ENCODE assay signal across 8 cellular contexts in the genomic region with DNA sequence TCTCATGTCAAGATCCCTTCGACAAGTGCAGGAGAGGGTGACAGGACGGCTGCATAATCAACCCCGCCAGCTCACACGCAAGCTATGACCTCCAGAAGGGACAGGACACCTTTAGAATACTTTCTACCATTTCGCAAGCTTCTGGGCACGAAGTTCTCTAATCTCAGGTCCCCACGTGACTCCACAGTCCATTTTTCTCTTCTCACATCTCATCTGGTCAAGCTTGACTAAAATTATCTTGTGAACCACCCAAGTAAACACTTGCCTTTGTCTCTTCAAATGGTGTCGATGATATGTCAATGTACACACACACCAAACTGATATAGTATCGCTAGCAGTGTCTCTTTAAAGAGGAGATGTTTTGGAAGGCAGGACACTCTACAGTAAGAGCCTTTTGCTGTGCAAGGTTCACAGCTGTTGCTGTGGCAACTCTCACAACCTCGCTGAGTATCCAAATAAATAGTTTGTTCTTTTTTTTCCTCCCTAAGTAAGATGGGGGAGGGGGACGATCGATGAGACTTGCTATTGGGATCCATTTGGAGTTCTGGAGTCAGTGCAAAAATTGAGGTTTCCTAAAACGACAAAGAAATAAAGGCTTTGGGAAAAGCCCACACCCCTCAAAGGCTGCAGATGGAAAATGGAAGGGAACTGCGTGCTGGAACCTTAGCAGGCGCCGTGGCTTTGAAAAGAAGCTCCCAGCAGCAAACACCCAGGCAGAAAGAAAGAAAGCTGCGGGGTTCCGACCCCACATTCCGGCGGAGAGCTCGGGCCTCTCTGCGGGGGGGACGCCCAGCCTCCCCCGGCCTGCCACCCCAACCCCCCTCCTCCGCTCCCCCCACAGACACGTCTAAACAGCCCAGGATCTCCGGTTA.
DNase-seq lines count a peak whose midpoint lies in the region; ATAC-seq and TF ChIP-seq lines count a peak whose summit lies in the region.

No MANE protein-coding gene starts in this region.

- no peaks in the 10 kb centered on the region for H3K9me3 Mint-ChIP-seq in neural progenitor cell

- ATAC-seq in GM21576 (IDR thresholded peaks at IDR 0.05; ENCODE audit: unreplicated experiment): no peak

- H3K36me3 Mint-ChIP-seq in neural progenitor cell: no peaks in the 10 kb centered on the region

- H3K4me3 ChIP-seq in AG10803 (ENCODE audit: low read length) (peak overlapping the region; percentile 54), neural progenitor cell (peak overlapping the region; percentile 48)

- no peaks in the 10 kb centered on the region for H3K36me3 ChIP-seq in neural progenitor cell

- peak overlapping the region; percentile 82 for H3K4me2 ChIP-seq in neural progenitor cell

- peaks cover 18% of the 10 kb centered on the region for H3K4me1 ChIP-seq in neural progenitor cell

- peaks cover 18% of the 10 kb centered on the region for H3F3A ChIP-seq in neural progenitor cell (ENCODE audit: low read depth)

- peaks cover 21% of the 10 kb centered on the region for H3K27me3 ChIP-seq in neural progenitor cell

- H4K20me1 ChIP-seq in neural progenitor cell (ENCODE audit: low read depth): no peaks in the 10 kb centered on the region

- no peak overlapping the region for H3K27ac ChIP-seq in neural progenitor cell

- no peak overlapping the region for H3K9ac ChIP-seq in neural progenitor cell

- H3K27ac Mint-ChIP-seq in neural progenitor cell: peak overlapping the region; percentile 99

- no peaks in the 10 kb centered on the region for H3K27me3 Mint-ChIP-seq in neural progenitor cell (ENCODE audit: insufficient read depth, low read depth)

- H3K79me2 ChIP-seq in neural progenitor cell (ENCODE audit: low read depth): no peaks in the 10 kb centered on the region

- no peak overlapping the region for H3K4me3 Mint-ChIP-seq in neural progenitor cell

- H2AFZ ChIP-seq in neural progenitor cell (replicated peaks): peak overlapping the region; percentile 86

- no peaks in the 10 kb centered on the region for H3K9me3 ChIP-seq in neural progenitor cell (ENCODE audit: low read depth)

- TF ChIP-seq CTCF in AG10803 (conservative IDR thresholded peaks at IDR 0.05; ENCODE audit: low read length) (no peak), neural progenitor cell (IDR thresholded peaks at IDR 0.05) (no peak), GM10266 (IDR thresholded peaks at IDR 0.05; ENCODE audit: control insufficient read depth, insufficient read depth, low read depth, missing control alignments) (no peak)

- peaks cover 18% of the 10 kb centered on the region for H3K4me1 Mint-ChIP-seq in neural progenitor cell

- DNase-seq in AG10803 (ENCODE audit: low read depth) (peak; percentile 49), NCI-H748 treated with DMSO at 0.1 percent for 48 hours (lab: John Stamatoyannopoulos, UW) (peak; percentile 19), fibroblast of gingiva (ENCODE audit: low read depth) (peak; percentile 42), neural progenitor cell (ENCODE audit: low spot score) (peak; percentile 79), A172 (ENCODE audit: low spot score) (no peak), GM10266 (ENCODE audit: extremely low spot score) (no peak)
- no peak for DNase-seq in activated naive CD4-positive, alpha-beta T cell treated with anti-CD3 and anti-CD28 coated beads, Interleukin-2, amount 50 U/mL, for 16 hours

Comparison
In these comparisons a context has a peak if more than half of its experiments do, and no peak if none do; other contexts are left out.
1. DNase-seq: peak in AG10803 (single experiment), NCI-H748 treated with DMSO at 0.1 percent for 48 hours (single experiment), fibroblast of gingiva (single experiment) and neural progenitor cell (single experiment); none in activated naive CD4-positive, alpha-beta T cell treated with anti-CD3 and anti-CD28 coated beads, Interleukin-2, amount 50 U/mL, for 16 hours (single experiment), A172 (single experiment) and GM10266 (single experiment).